ENCODE assay signal across 16 cellular contexts in genomic region chr9:117869287-117869686, GRCh38.
"Had no signal": no experiment of that assay in that cellular context is flagged by ENCODE, and none has a peak within 500 bp of the region (broad histone marks: within the 10 kb centered on the region; RNA-seq: fewer than 3 reads in every experiment).

No MANE protein-coding gene starts in this region.

- H3K4me1 Mint-ChIP-seq: immature natural killer cell had no signal

- H3K27ac ChIP-seq: skin epidermis, stomach, thoracic aorta had no signal

- H3K9me3 Mint-ChIP-seq: dendritic cell treated with granulocyte-macrophage colony-stimulating factor and Interleukin-4, amounts not matched to agents 40 ng/mL and 50 ng/mL, for 4 days; effector memory CD8-positive, alpha-beta T cell had no signal

- H3K9me3 ChIP-seq: mucosa of descending colon, stomach, thoracic aorta had no signal

- H3K4me1 ChIP-seq: stomach had no signal

- DNase-seq: activated CD4-positive, CD25-positive, alpha-beta regulatory T cell; activated gamma-delta T cell; activated naive CD8-positive, alpha-beta T cell treated with anti-CD3 and anti-CD28 coated beads, Interleukin-2, amount 10 ng/mL, durations not matched to agents 7 days and 5 days; anterior cingulate cortex; effector memory CD8-positive, alpha-beta T cell; immature natural killer cell; left cardiac atrium; mammary epithelial cell; naive thymus-derived CD8-positive, alpha-beta T cell; posterior cingulate gyrus; stimulated activated CD4-positive, alpha-beta T cell treated with anti-CD3 and anti-CD28 coated beads, Interleukin-4, amount 100 ng/mL, for 4 hours; stomach had no signal

- H3K4me3 Mint-ChIP-seq: activated naive CD8-positive, alpha-beta T cell treated with anti-CD3 and anti-CD28 coated beads, Interleukin-2, amount 10 ng/mL, durations not matched to agents 7 days and 5 days; dendritic cell treated with granulocyte-macrophage colony-stimulating factor and Interleukin-4, amounts not matched to agents 40 ng/mL and 50 ng/mL, for 4 days; effector memory CD8-positive, alpha-beta T cell; immature natural killer cell; naive thymus-derived CD8-positive, alpha-beta T cell had no signal

- H3K27ac Mint-ChIP-seq: activated naive CD8-positive, alpha-beta T cell treated with anti-CD3 and anti-CD28 coated beads, Interleukin-2, amount 10 ng/mL, durations not matched to agents 7 days and 5 days; dendritic cell treated with granulocyte-macrophage colony-stimulating factor and Interleukin-4, amounts not matched to agents 40 ng/mL and 50 ng/mL, for 4 days; effector memory CD8-positive, alpha-beta T cell; immature natural killer cell; naive thymus-derived CD8-positive, alpha-beta T cell had no signal

- ATAC-seq: effector memory CD8-positive, alpha-beta T cell; left cardiac atrium; mucosa of descending colon; naive thymus-derived CD8-positive, alpha-beta T cell had no signal

- H3K4me3 ChIP-seq: mucosa of descending colon, skin epidermis, stomach, thoracic aorta had no signal

- H3K36me3 Mint-ChIP-seq: activated naive CD8-positive, alpha-beta T cell treated with anti-CD3 and anti-CD28 coated beads, Interleukin-2, amount 10 ng/mL, durations not matched to agents 7 days and 5 days; immature natural killer cell had no signal

- H3K36me3 ChIP-seq: stomach, thoracic aorta had no signal
